In genomic region chr6:8065519-8065911, GRCh38 we compare ENCODE assay signal across 8 cellular contexts. TPM values are rescaled to one million over a fixed set of nuclear protein-coding genes. Genes with fewer than 3 reads are reported as not detected.
DNase-seq lines count a peak whose midpoint lies in the region; ATAC-seq and TF ChIP-seq lines count a peak whose summit lies in the region.

No MANE protein-coding gene starts in this region.

- no peak overlapping the region for H3K4me3 ChIP-seq in breast epithelium

- no peak overlapping the region for H3K27ac ChIP-seq in breast epithelium

- H3K9me3 Mint-ChIP-seq in MCF 10A (ENCODE audit: unreplicated experiment), result no peaks in the 10 kb centered on the region
- no peaks in the 10 kb centered on the region for H3K9me3 Mint-ChIP-seq in activated naive CD8-positive, alpha-beta T cell (ENCODE audit: low read depth)

- H3K4me1 ChIP-seq in breast epithelium, result no peaks in the 10 kb centered on the region

- peak; percentile 7 for DNase-seq in MCF 10A (ENCODE audit: unreplicated experiment)
- no peak for DNase-seq in breast epithelium (ENCODE audit: low spot score in 2 of 2)
- DNase-seq in stimulated activated naive CD8-positive, alpha-beta T cell treated with anti-CD3 and anti-CD28 coated beads, Interleukin-15, Interleukin-2, amounts not matched to agents 100 U/mL and 50 U/mL, for 24 hours, result peak; percentile 27
- no peak for DNase-seq in NCI-H2196 (lab: John Stamatoyannopoulos, UW; ENCODE audit: unreplicated experiment)
- DNase-seq in ureter (ENCODE audit: low spot score), result no peak
- DNase-seq in left cardiac atrium, result no peak

- no peak overlapping the region for H3K4me3 Mint-ChIP-seq in MCF 10A (ENCODE audit: unreplicated experiment)
- H3K4me3 Mint-ChIP-seq in activated naive CD8-positive, alpha-beta T cell, result peak overlapping the region; percentile 95

- no peaks in the 10 kb centered on the region for H3K27me3 Mint-ChIP-seq in MCF 10A (ENCODE audit: insufficient read depth, unreplicated experiment)
- no peaks in the 10 kb centered on the region for H3K27me3 Mint-ChIP-seq in activated naive CD8-positive, alpha-beta T cell

- peak; percentile 23 for ATAC-seq in HG03354 (IDR thresholded peaks at IDR 0.05; ENCODE audit: poor library complexity, severe bottlenecking, unreplicated experiment)
- ATAC-seq in stimulated activated naive CD8-positive, alpha-beta T cell treated with anti-CD3 and anti-CD28 coated beads, Interleukin-15, Interleukin-2, amounts not matched to agents 100 U/mL and 50 U/mL, for 24 hours, result peak; percentile 64
- ATAC-seq in left cardiac atrium, result no peak

- BruUV-seq in MCF 10A (replicated peaks; lab: Mats Ljungman, UMichigan), result no TSS peak

- intact Hi-C loops in MCF 10A (cut with micrococcal nuclease), result no loop called here
- intact Hi-C loops in breast epithelium (cut with DNase I; ENCODE audit: low total_unique reads), result no loop called here
- intact Hi-C loops in left cardiac atrium (cut with DNase I), result no loop called here

- H3K9me3 ChIP-seq in breast epithelium, result no peaks in the 10 kb centered on the region

- H3K4me1 Mint-ChIP-seq in MCF 10A (ENCODE audit: insufficient read depth, unreplicated experiment), result peaks cover 5% of the 10 kb centered on the region
- peaks cover 22% of the 10 kb centered on the region for H3K4me1 Mint-ChIP-seq in activated naive CD8-positive, alpha-beta T cell (ENCODE audit: low read depth)

- H3K27me3 ChIP-seq in breast epithelium, result no peaks in the 10 kb centered on the region

- CTCF ChIA-PET in MCF 10A (lab: Yijun Ruan, JAX), result interaction anchor here (1.5 kb wide), 1 partner anchor 34 kb away, joined by 5 read pairs; no protein-coding TSS in a partner anchor

- TF ChIP-seq CTCF in MCF 10A (IDR thresholded peaks at IDR 0.05; ENCODE audit: unreplicated experiment) (no peak), breast epithelium (IDR thresholded peaks at IDR 0.05) (no peak)

- H3K36me3 Mint-ChIP-seq in MCF 10A (ENCODE audit: insufficient read depth, unreplicated experiment), result peaks cover 9% of the 10 kb centered on the region
- H3K36me3 Mint-ChIP-seq in activated naive CD8-positive, alpha-beta T cell, result peaks cover 3% of the 10 kb centered on the region

- no peak for TF ChIP-seq POLR2A in breast epithelium (IDR thresholded peaks at IDR 0.05)

- H3K36me3 ChIP-seq in breast epithelium, result no peaks in the 10 kb centered on the region

- H3K27ac Mint-ChIP-seq in MCF 10A (ENCODE audit: low read depth, unreplicated experiment), result no peak overlapping the region
- H3K27ac Mint-ChIP-seq in activated naive CD8-positive, alpha-beta T cell, result peak overlapping the region; percentile 95

- POLR2A ChIA-PET in MCF 10A (lab: Yijun Ruan, JAX), result interaction anchor here (1.3 to 3.6 kb wide), 3 partner anchors 17 to 36 kb away, joined by 5 to 28 read pairs (median 23); partner anchors contain the start of gene EEF1E1

RNA-seq across cellular contexts. Expression of gene BLOC1S5, which starts 1.3 kb away (rescaled TPM):
- 7.7 and 10.9 TPM in 2 replicates for total RNA-seq in MCF 10A (2022)
- total RNA-seq in breast epithelium, result 10 to 100 TPM; 12.5 to 26.2 (median 16.6) TPM
- total RNA-seq in ureter, result 10.1 TPM
- total RNA-seq in left cardiac atrium, result 10 to 100 TPM in 1 of 2 donors, 1 to 10 TPM in 1; 7.8 to 10.7 TPM

RNA-seq across cellular contexts. Expression of gene EEF1E1, which starts 36.8 kb away (rescaled TPM):
- total RNA-seq in MCF 10A (2022) (52.1 and 56.7 TPM in 2 replicates), breast epithelium (10 to 100 TPM; 18.9 to 48.5 (median 39.1) TPM), ureter (31.6 TPM), left cardiac atrium (10 to 100 TPM; 14.5 to 18.5 TPM)

Comparison
In these comparisons a context has a peak if more than half of its experiments do, and no peak if none do; other contexts are left out.
1. DNase-seq: peak in MCF 10A (single experiment) and stimulated activated naive CD8-positive, alpha-beta T cell treated with anti-CD3 and anti-CD28 coated beads, Interleukin-15, Interleukin-2, amounts not matched to agents 100 U/mL and 50 U/mL, for 24 hours (single experiment); none in breast epithelium (0 of 2), NCI-H2196 (single experiment), ureter (single experiment) and left cardiac atrium (single experiment).
2. ATAC-seq: peak in HG03354 (single experiment) and stimulated activated naive CD8-positive, alpha-beta T cell treated with anti-CD3 and anti-CD28 coated beads, Interleukin-15, Interleukin-2, amounts not matched to agents 100 U/mL and 50 U/mL, for 24 hours (single experiment); none in left cardiac atrium (0 of 2).